Comparison of ENCODE assay signal across 15 cellular contexts in genomic region chr4:183129125-183129524, GRCh38. TPM values are rescaled to one million over a fixed set of nuclear protein-coding genes. Genes with fewer than 3 reads are reported as not detected.
DNase-seq lines count a peak whose midpoint lies in the region; ATAC-seq and TF ChIP-seq lines count a peak whose summit lies in the region.
"Had no signal": no experiment of that assay in that cellular context is flagged by ENCODE, and none has a peak within 500 bp of the region (broad histone marks: within the 10 kb centered on the region; RNA-seq: fewer than 3 reads in every experiment).

No MANE protein-coding gene starts in this region.

- no peaks in the 10 kb centered on the region for H3K36me3 Mint-ChIP-seq in mesothelial cell of epicardium
- H3K36me3 Mint-ChIP-seq: CD4-positive, CD25-positive, alpha-beta regulatory T cell had no signal

- H3K9me3 ChIP-seq in left ventricle myocardium inferior (replicated peaks) (no peaks in the 10 kb centered on the region), HEK293 (ENCODE audit: control insufficient read depth, insufficient read depth, low read depth, low read length) (no peaks in the 10 kb centered on the region), psoas muscle (no peaks in the 10 kb centered on the region)
- H3K9me3 ChIP-seq: BE2C had no signal

- 86 to 93% (median 90%) methylated on average over 3 of the region's 3 CpGs for WGBS in psoas muscle, 3 donors

- H3K27ac ChIP-seq in left ventricle myocardium inferior (replicated peaks) (peak overlapping the region; percentile 6), HEK293 (ENCODE audit: extremely low read depth, low read depth, low read length) (no peak overlapping the region), psoas muscle (no peak overlapping the region)

- ATAC-seq in left cardiac atrium (no peak), psoas muscle (no peak)
- ATAC-seq: GM23338, HCT116 had no signal

- peaks cover 47% of the 10 kb centered on the region for H3K4me1 Mint-ChIP-seq in mesothelial cell of epicardium
- H3K4me1 Mint-ChIP-seq: CD4-positive, CD25-positive, alpha-beta regulatory T cell; CD8-positive, alpha-beta memory T cell had no signal

- intact Hi-C loops in left ventricle myocardium inferior (cut with micrococcal nuclease) (no loop called here), left cardiac atrium (cut with DNase I) (no loop called here), psoas muscle (cut with DNase I) (no loop called here)

- H3K4me1 ChIP-seq in left ventricle myocardium inferior (peaks cover 50% of the 10 kb centered on the region), HEK293 (ENCODE audit: control insufficient read depth, insufficient read depth, low read length) (peaks cover 6% of the 10 kb centered on the region), psoas muscle (peaks cover 2% of the 10 kb centered on the region)

- DNase-seq in left ventricle myocardium inferior (no peak), left cardiac atrium (no peak), mesothelial cell of epicardium (ENCODE audit: low spot score in 2 of 2, unreplicated experiment in 2 of 2) (no peak), psoas muscle (no peak)
- DNase-seq in stimulated activated CD4-positive, alpha-beta T cell treated with anti-CD3 and anti-CD28 coated beads, Interleukin-4, amount 100 ng/mL, for 1 hour = no peak
- DNase-seq: ACHN; C1 segment of cervical spinal cord; CD4-positive, CD25-positive, alpha-beta regulatory T cell; CD8-positive, alpha-beta memory T cell; COR-L47; DMS 273 treated with DMSO at 0.1 percent for 48 hours had no signal

- no peaks in the 10 kb centered on the region for H3K27me3 Mint-ChIP-seq in mesothelial cell of epicardium (ENCODE audit: low read depth)
- H3K27me3 Mint-ChIP-seq: CD4-positive, CD25-positive, alpha-beta regulatory T cell had no signal

- TF ChIP-seq CTCF in left ventricle myocardium inferior (IDR thresholded peaks at IDR 0.05; ENCODE audit: borderline replicate concordance) (no peak), HEK293 (tag by site-specific recombination; IDR thresholded peaks at IDR 0.05) (no peak), mesothelial cell of epicardium (IDR thresholded peaks at IDR 0.05; ENCODE audit: unreplicated experiment) (no peak), psoas muscle (IDR thresholded peaks at IDR 0.05) (no peak)

- H3K36me3 ChIP-seq in left ventricle myocardium inferior = no peaks in the 10 kb centered on the region
- H3K36me3 ChIP-seq in HEK293 (ENCODE audit: control insufficient read depth in 2 of 2, insufficient read depth in 1 of 2, low read length in 2 of 2) = no peaks in the 10 kb centered on the region
- no peaks in the 10 kb centered on the region for H3K36me3 ChIP-seq in psoas muscle (ENCODE audit: insufficient read depth in 1 of 2, low read depth in 1 of 2)
- H3K36me3 ChIP-seq: BE2C had no signal

- no peak overlapping the region for H3K4me3 ChIP-seq in left ventricle myocardium inferior
- H3K4me3 ChIP-seq in HEK293 (ENCODE audit: low read depth, low read length) = no peak overlapping the region
- no peak overlapping the region for H3K4me3 ChIP-seq in psoas muscle
- H3K4me3 ChIP-seq: GM23338 had no signal

- H3K27me3 ChIP-seq in left ventricle myocardium inferior (ENCODE audit: low read depth) (no peaks in the 10 kb centered on the region), psoas muscle (ENCODE audit: insufficient read depth in 3 of 3, low read length in 2 of 3) (no peaks in the 10 kb centered on the region)
- H3K27me3 ChIP-seq: BE2C had no signal

- H3K27ac Mint-ChIP-seq in mesothelial cell of epicardium = peak overlapping the region; percentile 36
- H3K27ac Mint-ChIP-seq: CD4-positive, CD25-positive, alpha-beta regulatory T cell; CD8-positive, alpha-beta memory T cell; GM23338 had no signal

- H3K4me3 Mint-ChIP-seq in mesothelial cell of epicardium = no peak overlapping the region
- H3K4me3 Mint-ChIP-seq: CD4-positive, CD25-positive, alpha-beta regulatory T cell; CD8-positive, alpha-beta memory T cell; GM23338 had no signal

- no peaks in the 10 kb centered on the region for H3K9me3 Mint-ChIP-seq in mesothelial cell of epicardium
- H3K9me3 Mint-ChIP-seq: CD8-positive, alpha-beta memory T cell; GM23338 had no signal

- POLR2A ChIA-PET in HEK293 (lab: Yijun Ruan, JAX) = interaction anchor here (1.4 kb wide), 1 partner anchor 27 kb away, joined by 3 read pairs; no protein-coding TSS in a partner anchor

- CTCF ChIA-PET in HEK293 (lab: Yijun Ruan, JAX) = no interaction called here

TF ChIP-seq in HEK293, 187 proteins besides CTCF, POLR2A, EP300 and RAD21:
- TF ChIP-seq, protein P1, sequence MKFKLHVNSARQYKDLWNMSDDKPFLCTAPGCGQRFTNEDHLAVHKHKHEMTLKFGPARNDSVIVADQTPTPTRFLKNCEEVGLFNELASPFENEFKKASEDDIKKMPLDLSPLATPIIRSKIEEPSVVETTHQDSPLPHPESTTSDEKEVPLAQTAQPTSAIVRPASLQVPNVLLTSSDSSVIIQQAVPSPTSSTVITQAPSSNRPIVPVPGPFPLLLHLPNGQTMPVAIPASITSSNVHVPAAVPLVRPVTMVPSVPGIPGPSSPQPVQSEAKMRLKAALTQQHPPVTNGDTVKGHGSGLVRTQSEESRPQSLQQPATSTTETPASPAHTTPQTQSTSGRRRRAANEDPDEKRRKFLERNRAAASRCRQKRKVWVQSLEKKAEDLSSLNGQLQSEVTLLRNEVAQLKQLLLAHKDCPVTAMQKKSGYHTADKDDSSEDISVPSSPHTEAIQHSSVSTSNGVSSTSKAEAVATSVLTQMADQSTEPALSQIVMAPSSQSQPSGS (tag by site-specific recombination; IDR thresholded peaks at IDR 0.05; ENCODE audit: low read depth) = peak; percentile 55; the same call in 1 of the 2 replicates
- TF ChIP-seq, protein P2, sequence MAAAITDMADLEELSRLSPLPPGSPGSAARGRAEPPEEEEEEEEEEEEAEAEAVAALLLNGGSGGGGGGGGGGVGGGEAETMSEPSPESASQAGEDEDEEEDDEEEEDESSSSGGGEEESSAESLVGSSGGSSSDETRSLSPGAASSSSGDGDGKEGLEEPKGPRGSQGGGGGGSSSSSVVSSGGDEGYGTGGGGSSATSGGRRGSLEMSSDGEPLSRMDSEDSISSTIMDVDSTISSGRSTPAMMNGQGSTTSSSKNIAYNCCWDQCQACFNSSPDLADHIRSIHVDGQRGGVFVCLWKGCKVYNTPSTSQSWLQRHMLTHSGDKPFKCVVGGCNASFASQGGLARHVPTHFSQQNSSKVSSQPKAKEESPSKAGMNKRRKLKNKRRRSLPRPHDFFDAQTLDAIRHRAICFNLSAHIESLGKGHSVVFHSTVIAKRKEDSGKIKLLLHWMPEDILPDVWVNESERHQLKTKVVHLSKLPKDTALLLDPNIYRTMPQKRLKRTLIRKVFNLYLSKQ (tag by site-specific recombination; IDR thresholded peaks at IDR 0.05; ENCODE audit: borderline replicate concordance) = no peak
- TF ChIP-seq ZNF133 (tag by site-specific recombination; IDR thresholded peaks at IDR 0.05) = no peak
- TF ChIP-seq YY2 (tag by site-specific recombination; IDR thresholded peaks at IDR 0.05) = no peak
- 0 out of 2 replicates have a peak, but pooled peaks have one; percentile 8 for TF ChIP-seq ZNF366 (tag by site-specific recombination; conservative IDR thresholded peaks at IDR 0.05)

RNA-seq across cellular contexts. Expression of gene WWC2, which starts 30.1 kb away (rescaled TPM):
- total RNA-seq in left ventricle myocardium inferior (42.3 TPM), left cardiac atrium (10 to 100 TPM; 31.5 to 32.3 TPM), mesothelial cell of epicardium (61.7 to 64.1 TPM (median 62.5 TPM) in 3 replicates), psoas muscle (10 to 100 TPM in 3 of 4 donors, 1 to 10 TPM in 1; 7.8 to 15.5 (median 13.1) TPM)
- 1 to 10 TPM; 2.9 to 3.6 (median 3.3) TPM for polyA plus RNA-seq in psoas muscle
